ENCODE assay signal across 30 cellular contexts in genomic region chr4:179597301-179597700, GRCh38.
"Had no signal": no experiment of that assay in that cellular context is flagged by ENCODE, and none has a peak within 500 bp of the region (broad histone marks: within the 10 kb centered on the region; RNA-seq: fewer than 3 reads in every experiment).

No MANE protein-coding gene starts in this region.

- H3K27ac ChIP-seq: colonic mucosa, epithelial cell of prostate, foreskin keratinocyte, neutrophil, parathyroid adenoma, right lobe of liver, suprapubic skin, transverse colon, upper lobe of right lung, uterus had no signal

- H3K4me1 ChIP-seq: colonic mucosa, foreskin keratinocyte, parathyroid adenoma, right lobe of liver, suprapubic skin, transverse colon, upper lobe of right lung, uterus had no signal

- H3K27ac Mint-ChIP-seq: dendritic cell treated with granulocyte-macrophage colony-stimulating factor and Interleukin-4, amounts not matched to agents 40 ng/mL and 50 ng/mL, for 4 days; endodermal cell; memory B cell; mesothelial cell of epicardium; naive B cell; natural killer cell treated with Interleukin-12 subunit alpha and Interleukin-12 subunit beta and Interleukin-15 and Interleukin-18, amount 100 ng/mL, for 72 hours; stimulated activated naive CD8-positive, alpha-beta T cell treated with anti-CD3 and anti-CD28 coated beads, Interleukin-15, amount 100 ng/mL, for 72 hours had no signal

- H3K4me3 ChIP-seq: colonic mucosa, lung, mucosa of descending colon, right lobe of liver, smooth muscle cell, suprapubic skin, transverse colon, upper lobe of right lung, uterus had no signal

- DNase-seq: colonic mucosa; effector CD8-positive, alpha-beta T cell; endodermal cell; foreskin keratinocyte; kidney; mucosa of descending colon; naive B cell; right lobe of liver; stimulated activated CD4-positive, alpha-beta T cell treated with anti-CD3 and anti-CD28 coated beads, Interleukin-12 subunit alpha, Interleukin-12 subunit beta, amount 100 ng/mL, for 4 hours; stimulated activated CD4-positive, alpha-beta T cell treated with anti-CD3 and anti-CD28 coated beads, Interleukin-1b, Interleukin-23, amount 100 ng/mL, for 48 hours; stimulated activated CD4-positive, alpha-beta T cell treated with anti-CD3 and anti-CD28 coated beads, Interleukin-4, amount 100 ng/mL, for 1 hour; stimulated activated CD8-positive, alpha-beta memory T cell treated with anti-CD3 and anti-CD28 coated beads, Interleukin-4, amount 100 ng/mL, for 48 hours; stimulated activated naive CD4-positive, alpha-beta T cell; stimulated activated naive CD8-positive, alpha-beta T cell treated with anti-CD3 and anti-CD28 coated beads, Interleukin-15, amount 100 ng/mL, for 72 hours; transverse colon; upper lobe of right lung; uterus had no signal

- H3K9me3 Mint-ChIP-seq: endodermal cell; memory B cell; natural killer cell treated with Interleukin-12 subunit alpha and Interleukin-12 subunit beta and Interleukin-15 and Interleukin-18, amount 100 ng/mL, for 72 hours; stimulated activated naive CD8-positive, alpha-beta T cell treated with anti-CD3 and anti-CD28 coated beads, Interleukin-15, amount 100 ng/mL, for 72 hours had no signal

- H3K4me1 Mint-ChIP-seq: endodermal cell; memory B cell; naive B cell; stimulated activated naive CD8-positive, alpha-beta T cell treated with anti-CD3 and anti-CD28 coated beads, Interleukin-15, amount 100 ng/mL, for 72 hours had no signal

- H3K9me3 ChIP-seq: colonic mucosa, neutrophil, right lobe of liver, suprapubic skin, transverse colon, upper lobe of right lung, uterus had no signal

- H3K27me3 Mint-ChIP-seq: dendritic cell treated with granulocyte-macrophage colony-stimulating factor and Interleukin-4, amounts not matched to agents 40 ng/mL and 50 ng/mL, for 4 days; memory B cell; naive B cell; natural killer cell treated with Interleukin-12 subunit alpha and Interleukin-12 subunit beta and Interleukin-15 and Interleukin-18, amount 100 ng/mL, for 72 hours; progenitor cell of endocrine pancreas; stimulated activated naive CD8-positive, alpha-beta T cell treated with anti-CD3 and anti-CD28 coated beads, Interleukin-15, amount 100 ng/mL, for 72 hours had no signal

- H3K4me3 Mint-ChIP-seq: dendritic cell treated with granulocyte-macrophage colony-stimulating factor and Interleukin-4, amounts not matched to agents 40 ng/mL and 50 ng/mL, for 4 days; endodermal cell; memory B cell; mesothelial cell of epicardium; naive B cell; natural killer cell treated with Interleukin-12 subunit alpha and Interleukin-12 subunit beta and Interleukin-15 and Interleukin-18, amount 100 ng/mL, for 72 hours; stimulated activated naive CD8-positive, alpha-beta T cell treated with anti-CD3 and anti-CD28 coated beads, Interleukin-15, amount 100 ng/mL, for 72 hours had no signal

- H3K79me2 ChIP-seq: parathyroid adenoma had no signal

- H2AFZ ChIP-seq: parathyroid adenoma had no signal

- ATAC-seq: esophagus mucosa; foreskin keratinocyte; left lobe of liver; mucosa of descending colon; natural killer cell treated with Interleukin-12 subunit alpha and Interleukin-12 subunit beta and Interleukin-15 and Interleukin-18, amount 100 ng/mL, for 72 hours; right lobe of liver; stimulated activated naive CD8-positive, alpha-beta T cell treated with anti-CD3 and anti-CD28 coated beads, Interleukin-15, amount 100 ng/mL, for 72 hours; upper lobe of right lung had no signal

- H3K4me2 ChIP-seq: smooth muscle cell had no signal

- H3K27me3 ChIP-seq: colonic mucosa, foreskin keratinocyte, neutrophil, right lobe of liver, suprapubic skin, transverse colon, upper lobe of right lung, uterus had no signal

- H3K36me3 ChIP-seq: colonic mucosa, neutrophil, right lobe of liver, suprapubic skin, transverse colon, upper lobe of right lung, uterus had no signal

- FAIRE-seq: kidney had no signal

- H3K36me3 Mint-ChIP-seq: memory B cell; mesothelial cell of epicardium; naive B cell; natural killer cell treated with Interleukin-12 subunit alpha and Interleukin-12 subunit beta and Interleukin-15 and Interleukin-18, amount 100 ng/mL, for 72 hours had no signal
